Comparison of ENCODE assay signal across 36 cellular contexts in genomic region chrX:79515529-79515928, GRCh38.
"Had no signal": no experiment of that assay in that cellular context is flagged by ENCODE, and none has a peak within 500 bp of the region (broad histone marks: within the 10 kb centered on the region; RNA-seq: fewer than 3 reads in every experiment).

No MANE protein-coding gene starts in this region.

- H3K9me3 Mint-ChIP-seq: activated CD4-positive, alpha-beta memory T cell treated with anti-CD3 and anti-CD28 coated beads, Interleukin-2, amount 10 ng/mL, durations not matched to agents 7 days and 5 days; activated naive CD4-positive, alpha-beta T cell treated with anti-CD3 and anti-CD28 coated beads, Interleukin-2, amount 50 U/mL, for 24 hours; activated naive CD8-positive, alpha-beta T cell treated with anti-CD3 and anti-CD28 coated beads, Interleukin-2, amount 50 U/mL, for 24 hours; activated T-cell treated with anti-CD3 and anti-CD28 coated beads, Interleukin-2, amount 50 U/mL, for 4 hours; activated T-helper 17 cell treated with anti-CD3 and anti-CD28 coated beads, Interleukin-2, amount 50 U/mL, for 72 hours; effector memory CD8-positive, alpha-beta T cell; stimulated activated memory B cell treated with anti-CD40 and anti-IgM and Interleukin-4, amounts not matched to agents 10 μg/mL and 1 μg/mL and 100 μg/mL, for 72 hours; stimulated activated naive CD8-positive, alpha-beta T cell treated with anti-CD3 and anti-CD28 coated beads, Interleukin-15, amount 100 ng/mL, for 72 hours; type B pancreatic cell had no signal

- H3K36me3 Mint-ChIP-seq: activated naive CD4-positive, alpha-beta T cell treated with anti-CD3 and anti-CD28 coated beads, Interleukin-2, amount 50 U/mL, for 24 hours; immature natural killer cell; stimulated activated memory B cell treated with anti-CD40 and anti-IgM and Interleukin-4, amounts not matched to agents 10 μg/mL and 1 μg/mL and 100 μg/mL, for 72 hours; type B pancreatic cell had no signal

- ATAC-seq: activated CD4-positive, CD25-positive, alpha-beta regulatory T cell treated with anti-CD3 and anti-CD28 coated beads, Interleukin-2, amount 50 U/mL, for 24 hours; activated naive CD8-positive, alpha-beta T cell treated with anti-CD3 and anti-CD28 coated beads, Interleukin-2, amount 50 U/mL, for 24 hours; activated T-cell treated with anti-CD3 and anti-CD28 coated beads, Interleukin-2, amount 50 U/mL, for 4 hours; activated T-helper 17 cell treated with anti-CD3 and anti-CD28 coated beads, Interleukin-2, amount 50 U/mL, for 72 hours; effector memory CD8-positive, alpha-beta T cell; esophagus mucosa; left colon; sciatic nerve; stimulated activated memory B cell treated with anti-CD40 and anti-IgM and Interleukin-4, amounts not matched to agents 10 μg/mL and 1 μg/mL and 100 μg/mL, for 72 hours; stimulated activated naive CD8-positive, alpha-beta T cell treated with anti-CD3 and anti-CD28 coated beads, Interleukin-15, amount 100 ng/mL, for 72 hours had no signal

- H3K4me1 Mint-ChIP-seq: activated CD4-positive, alpha-beta memory T cell treated with anti-CD3 and anti-CD28 coated beads, Interleukin-2, amount 10 ng/mL, durations not matched to agents 7 days and 5 days; activated naive CD4-positive, alpha-beta T cell treated with anti-CD3 and anti-CD28 coated beads, Interleukin-2, amount 50 U/mL, for 24 hours; activated naive CD8-positive, alpha-beta T cell treated with anti-CD3 and anti-CD28 coated beads, Interleukin-2, amount 50 U/mL, for 24 hours; activated T-helper 17 cell treated with anti-CD3 and anti-CD28 coated beads, Interleukin-2, amount 50 U/mL, for 72 hours; immature natural killer cell; nephron; stimulated activated memory B cell treated with anti-CD40 and anti-IgM and Interleukin-4, amounts not matched to agents 10 μg/mL and 1 μg/mL and 100 μg/mL, for 72 hours; stimulated activated naive CD8-positive, alpha-beta T cell treated with anti-CD3 and anti-CD28 coated beads, Interleukin-15, amount 100 ng/mL, for 72 hours had no signal

- H3K9me3 ChIP-seq: ovary, uterus had no signal

- H3K36me3 ChIP-seq: ovary, uterus had no signal

- H3K4me3 ChIP-seq: ovary, skin epidermis, uterus had no signal

- H3K27me3 Mint-ChIP-seq: activated CD4-positive, alpha-beta memory T cell treated with anti-CD3 and anti-CD28 coated beads, Interleukin-2, amount 10 ng/mL, durations not matched to agents 7 days and 5 days; activated naive CD8-positive, alpha-beta T cell treated with anti-CD3 and anti-CD28 coated beads, Interleukin-2, amount 50 U/mL, for 24 hours; progenitor cell of endocrine pancreas; stimulated activated memory B cell treated with anti-CD40 and anti-IgM and Interleukin-4, amounts not matched to agents 10 μg/mL and 1 μg/mL and 100 μg/mL, for 72 hours; stimulated activated naive CD8-positive, alpha-beta T cell treated with anti-CD3 and anti-CD28 coated beads, Interleukin-15, amount 100 ng/mL, for 72 hours; type B pancreatic cell had no signal

- H3K27me3 ChIP-seq: ovary, uterus had no signal

- H3K27ac Mint-ChIP-seq: activated CD4-positive, alpha-beta memory T cell treated with anti-CD3 and anti-CD28 coated beads, Interleukin-2, amount 10 ng/mL, durations not matched to agents 7 days and 5 days; activated naive CD4-positive, alpha-beta T cell treated with anti-CD3 and anti-CD28 coated beads, Interleukin-2, amount 50 U/mL, for 24 hours; activated naive CD8-positive, alpha-beta T cell treated with anti-CD3 and anti-CD28 coated beads, Interleukin-2, amount 50 U/mL, for 24 hours; activated T-helper 17 cell treated with anti-CD3 and anti-CD28 coated beads, Interleukin-2, amount 50 U/mL, for 72 hours; effector memory CD8-positive, alpha-beta T cell; immature natural killer cell; nephron; progenitor cell of endocrine pancreas; stimulated activated memory B cell treated with anti-CD40 and anti-IgM and Interleukin-4, amounts not matched to agents 10 μg/mL and 1 μg/mL and 100 μg/mL, for 72 hours; stimulated activated naive CD8-positive, alpha-beta T cell treated with anti-CD3 and anti-CD28 coated beads, Interleukin-15, amount 100 ng/mL, for 72 hours; type B pancreatic cell had no signal

- DNase-seq: activated CD4-positive, alpha-beta memory T cell treated with anti-CD3 and anti-CD28 coated beads, Interleukin-2, amount 10 ng/mL, durations not matched to agents 7 days and 5 days; activated CD4-positive, alpha-beta T cell treated with anti-CD3 and anti-CD28 coated beads for 48 hours; activated naive CD8-positive, alpha-beta T cell treated with anti-CD3 and anti-CD28 coated beads, Interleukin-2, amount 50 U/mL, for 24 hours; activated T-cell treated with anti-CD3 and anti-CD28 coated beads, Interleukin-2, amount 50 U/mL, for 4 hours; amygdala; caudate nucleus; cortex of kidney; effector memory CD8-positive, alpha-beta T cell; foreskin fibroblast; head of caudate nucleus; hippocampal formation; immature natural killer cell; kidney; left colon; mammary epithelial cell; ovary; retina; stimulated activated CD4-positive, alpha-beta T cell treated with anti-CD3 and anti-CD28 coated beads, Interleukin-12 subunit alpha, Interleukin-12 subunit beta, amount 100 ng/mL, for 4 hours; stimulated activated CD4-positive, alpha-beta T cell treated with anti-CD3 and anti-CD28 coated beads, Interleukin-4, amount 100 ng/mL, for 24 hours; stimulated activated CD8-positive, alpha-beta memory T cell treated with anti-CD3 and anti-CD28 coated beads, Interleukin-4, amount 100 ng/mL, for 48 hours; stimulated activated naive CD8-positive, alpha-beta T cell treated with anti-CD3 and anti-CD28 coated beads, Interleukin-15, amount 100 ng/mL, for 72 hours; substantia nigra; T-helper 9 cell; uterus had no signal

- H3K4me3 Mint-ChIP-seq: activated CD4-positive, alpha-beta memory T cell treated with anti-CD3 and anti-CD28 coated beads, Interleukin-2, amount 10 ng/mL, durations not matched to agents 7 days and 5 days; activated naive CD4-positive, alpha-beta T cell treated with anti-CD3 and anti-CD28 coated beads, Interleukin-2, amount 50 U/mL, for 24 hours; activated naive CD8-positive, alpha-beta T cell treated with anti-CD3 and anti-CD28 coated beads, Interleukin-2, amount 50 U/mL, for 24 hours; activated T-cell treated with anti-CD3 and anti-CD28 coated beads, Interleukin-2, amount 50 U/mL, for 4 hours; activated T-helper 17 cell treated with anti-CD3 and anti-CD28 coated beads, Interleukin-2, amount 50 U/mL, for 72 hours; effector memory CD8-positive, alpha-beta T cell; immature natural killer cell; nephron; stimulated activated memory B cell treated with anti-CD40 and anti-IgM and Interleukin-4, amounts not matched to agents 10 μg/mL and 1 μg/mL and 100 μg/mL, for 72 hours; stimulated activated naive CD8-positive, alpha-beta T cell treated with anti-CD3 and anti-CD28 coated beads, Interleukin-15, amount 100 ng/mL, for 72 hours; type B pancreatic cell had no signal

- FAIRE-seq: kidney, TTC549 had no signal

- H3K4me1 ChIP-seq: uterus had no signal

- H3K27ac ChIP-seq: ovary, skin epidermis, uterus, VCaP had no signal
